ENCODE assay signal across 1 cellular context in the genomic region with DNA sequence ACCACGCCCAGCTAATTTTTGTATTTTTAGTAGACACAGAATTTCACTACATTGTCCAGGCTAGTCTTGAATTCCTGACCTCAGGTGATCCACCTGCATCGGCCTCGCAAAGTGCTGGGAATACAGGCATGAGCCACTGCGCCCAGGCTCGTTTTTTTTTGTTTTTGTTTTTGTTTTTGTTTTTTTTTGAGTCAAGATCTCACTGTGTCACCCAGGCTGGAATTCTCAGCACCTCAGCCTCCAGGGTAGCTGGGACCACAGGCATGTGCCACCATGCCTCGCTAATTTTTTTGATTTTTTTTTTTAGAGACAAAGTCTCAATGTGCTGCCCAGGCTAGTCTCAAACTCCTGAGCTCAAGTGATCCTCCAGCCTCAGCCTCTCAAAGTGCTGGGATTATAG.
TF ChIP-seq lines count a peak whose summit lies in the region.

No MANE protein-coding gene starts in this region.

TF ChIP-seq in HepG2, 621 proteins besides CTCF, POLR2A, EP300 and RAD21 (continued from another document):
- 0 out of 2 replicates have a peak, but pooled peaks have one; percentile 19 for TF ChIP-seq BORCS8-MEF2B (CRISPR knock-in tag; IDR thresholded peaks at IDR 0.05)
